ENCODE assay signal across 32 cellular contexts in the genomic region with DNA sequence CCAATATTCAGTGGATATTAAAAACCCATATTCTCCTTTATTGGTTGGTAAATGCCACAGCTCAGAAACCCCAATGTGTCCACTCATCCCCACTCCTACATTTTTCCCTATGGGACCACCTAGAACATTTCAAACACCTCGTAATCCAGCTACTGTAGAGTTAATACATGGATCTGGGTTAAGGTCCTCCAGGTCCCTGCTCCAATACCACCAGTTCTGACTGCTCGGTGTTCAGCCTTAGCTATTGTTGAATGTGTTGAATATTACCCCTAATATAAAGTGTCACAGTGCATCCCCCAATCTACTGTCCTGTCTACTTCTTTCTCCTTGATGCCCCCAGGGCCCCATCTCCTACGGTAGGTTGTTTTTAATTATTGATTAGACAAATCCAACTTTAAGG.
"Had no signal": no experiment of that assay in that cellular context is flagged by ENCODE, and none has a peak within 500 bp of the region (broad histone marks: within the 10 kb centered on the region; RNA-seq: fewer than 3 reads in every experiment).

No MANE protein-coding gene starts in this region.

- FAIRE-seq: bronchial epithelial cell had no signal

- DNase-seq: activated CD4-positive, alpha-beta memory T cell treated with anti-CD3 and anti-CD28 coated beads, Interleukin-2, amount 10 ng/mL, durations not matched to agents 7 days and 5 days; activated CD4-positive, alpha-beta T cell treated with anti-CD3 and anti-CD28 coated beads for 1 hour; activated CD4-positive, alpha-beta T cell treated with anti-CD3 and anti-CD28 coated beads for 36 hours; activated CD4-positive, alpha-beta T cell treated with anti-CD3 and anti-CD28 coated beads for 48 hours; activated CD4-positive, alpha-beta T cell treated with anti-CD3 and anti-CD28 coated beads, Interleukin-2, amount 10 ng/mL, durations not matched to agents 7 days and 5 days; activated CD4-positive, alpha-beta T cell treated with anti-CD3 and anti-CD28 coated beads, Interleukin-2, amount 50 U/mL, for 48 hours; activated CD4-positive, CD25-positive, alpha-beta regulatory T cell; activated CD8-positive, alpha-beta memory T cell treated with anti-CD3 and anti-CD28 coated beads for 24 hours; activated CD8-positive, alpha-beta memory T cell treated with anti-CD3 and anti-CD28 coated beads, Interleukin-2, amount 10 ng/mL, durations not matched to agents 7 days and 5 days; activated CD8-positive, alpha-beta memory T cell treated with anti-CD3 and anti-CD28 coated beads, Interleukin-2, amount 50 U/mL, for 48 hours; activated CD8-positive, alpha-beta T cell treated with anti-CD3 and anti-CD28 coated beads, Interleukin-2, amount 10 ng/mL, durations not matched to agents 7 days and 5 days; activated effector memory CD4-positive, alpha-beta T cell treated with Interleukin-2 at 50 U/mL for 16 hours; activated gamma-delta T cell; activated naive CD4-positive, alpha-beta T cell treated with anti-CD3 and anti-CD28 coated beads, Interleukin-2, amount 10 ng/mL, durations not matched to agents 7 days and 5 days; activated naive CD4-positive, alpha-beta T cell treated with Interleukin-2 at 50 U/mL for 16 hours; activated naive CD8-positive, alpha-beta T cell treated with anti-CD3 and anti-CD28 coated beads, Interleukin-2, amount 10 ng/mL, durations not matched to agents 7 days and 5 days; activated naive CD8-positive, alpha-beta T cell treated with anti-CD3 and anti-CD28 coated beads, Interleukin-2, amount 50 U/mL, for 24 hours; activated T-cell treated with anti-CD3 and anti-CD28 coated beads, Interleukin-2, amount 50 U/mL, for 24 hours; activated T-cell treated with anti-CD3 and anti-CD28 coated beads, Interleukin-2, amount 50 U/mL, for 48 hours; amygdala; anterior cingulate cortex; caudate nucleus; cerebellar nuclear complex; T-helper 1 cell; T-helper 2 cell; T-helper 9 cell; WERI-Rb-1 had no signal

- ATAC-seq: activated CD4-positive, alpha-beta T cell treated with anti-CD3 and anti-CD28 coated beads for 36 hours; activated CD4-positive, CD25-positive, alpha-beta regulatory T cell treated with anti-CD3 and anti-CD28 coated beads, Interleukin-2, amount 50 U/mL, for 24 hours; activated CD8-positive, alpha-beta memory T cell treated with anti-CD3 and anti-CD28 coated beads, Interleukin-2, amount 10 ng/mL, durations not matched to agents 7 days and 5 days; activated CD8-positive, alpha-beta T cell treated with anti-CD3 and anti-CD28 coated beads, Interleukin-2, amount 10 ng/mL, durations not matched to agents 7 days and 5 days; activated naive CD8-positive, alpha-beta T cell treated with anti-CD3 and anti-CD28 coated beads, Interleukin-2, amount 50 U/mL, for 24 hours; WTC11 had no signal

- H3K27ac ChIP-seq: ascending aorta, cardiac muscle cell, WERI-Rb-1 had no signal

- H3K36me3 ChIP-seq: ascending aorta, cardiac muscle cell, WERI-Rb-1 had no signal

- H3K27me3 ChIP-seq: ascending aorta, cardiac muscle cell had no signal

- H3K4me3 ChIP-seq: ascending aorta, cardiac muscle cell had no signal
